18 cellular contexts compared by ENCODE assay signal in genomic region chr9:19429590-19429989, GRCh38. TPM values are rescaled to one million over a fixed set of nuclear protein-coding genes. Genes with fewer than 3 reads are reported as not detected.
DNase-seq lines count a peak whose midpoint lies in the region; ATAC-seq and TF ChIP-seq lines count a peak whose summit lies in the region.
"Had no signal": no experiment of that assay in that cellular context is flagged by ENCODE, and none has a peak within 500 bp of the region (broad histone marks: within the 10 kb centered on the region; RNA-seq: fewer than 3 reads in every experiment).

No MANE protein-coding gene starts in this region.

- H3K9me3 ChIP-seq in GM23248 (ENCODE audit: low read depth) (no peaks in the 10 kb centered on the region), osteoblast (ENCODE audit: low read depth, low read length) (no peaks in the 10 kb centered on the region)
- H3K9me3 ChIP-seq: BE2C, Caco-2 had no signal

- H3F3A ChIP-seq in GM23248 (ENCODE audit: insufficient read depth): no peaks in the 10 kb centered on the region

- no peaks in the 10 kb centered on the region for H3K36me3 ChIP-seq in GM23248 (ENCODE audit: low read depth)
- no peaks in the 10 kb centered on the region for H3K36me3 ChIP-seq in osteoblast (ENCODE audit: insufficient read depth, low read length)
- H3K36me3 ChIP-seq: BE2C had no signal

- H3K4me1 ChIP-seq in GM23248 (ENCODE audit: insufficient read depth) (peaks cover 8% of the 10 kb centered on the region; the same call in 1 of the 2 replicates), osteoblast (ENCODE audit: insufficient read depth, low read length) (no peaks in the 10 kb centered on the region)
- H3K4me1 ChIP-seq: BE2C, Caco-2 had no signal

- H3K79me2 ChIP-seq in GM23248 (ENCODE audit: insufficient read depth) (no peaks in the 10 kb centered on the region), osteoblast (ENCODE audit: insufficient read depth, low read length) (no peaks in the 10 kb centered on the region)

- H3K27ac ChIP-seq in GM23248: no peak overlapping the region
- H3K27ac ChIP-seq in osteoblast (ENCODE audit: low read depth, low read length): no peak overlapping the region
- H3K27ac ChIP-seq: KMS-11 had no signal

- DNase-seq in GM23248: peak; percentile 38
- peak; percentile 11 for DNase-seq in astrocyte of the hippocampus (ENCODE audit: low read depth, low spot score)
- no peak for DNase-seq in osteoblast (ENCODE audit: insufficient read length, low spot score, missing footprints)
- DNase-seq in NCI-H2029 (lab: John Stamatoyannopoulos, UW): no peak
- DNase-seq in activated CD8-positive, alpha-beta memory T cell treated with anti-CD3 and anti-CD28 coated beads for 24 hours: no peak
- no peak for DNase-seq in DMS153 treated with DMSO at 0.1 percent for 48 hours (lab: John Stamatoyannopoulos, UW; ENCODE audit: unreplicated experiment)
- DNase-seq: BE2C; Caco-2; CD4-positive, CD25-positive, alpha-beta regulatory T cell; MV-4-11; NCI-H1694 treated with DMSO at 0.1 percent for 48 hours; NCI-H2227 treated with DMSO at 0.1 percent for 48 hours; NCI-H510A treated with DMSO at 0.1 percent for 48 hours; NCI-H82; OCI-M1; Right ventricle myocardium superior had no signal

- no peak overlapping the region for H3K9ac ChIP-seq in GM23248
- H3K9ac ChIP-seq: KMS-11 had no signal

- no peak for ATAC-seq in HG02981 (IDR thresholded peaks at IDR 0.05; ENCODE audit: unreplicated experiment)

- in situ Hi-C loops in GM23248 (cut with MboI): loop anchor here (25.0 kb wide), 1 partner anchor 342 kb away; no protein-coding TSS in a partner anchor

- no peaks in the 10 kb centered on the region for H3K9me2 ChIP-seq in GM23248 (ENCODE audit: insufficient read depth)

- H3K4me2 ChIP-seq in GM23248 (ENCODE audit: unreplicated experiment) (no peak overlapping the region), osteoblast (ENCODE audit: insufficient read depth, low read length) (no peak overlapping the region)
- H3K4me2 ChIP-seq: KMS-11 had no signal

- no peaks in the 10 kb centered on the region for H4K20me1 ChIP-seq in GM23248 (ENCODE audit: insufficient read depth)
- no peaks in the 10 kb centered on the region for H4K20me1 ChIP-seq in osteoblast (ENCODE audit: insufficient read depth, low read length)

- no peak overlapping the region for H3K4me3 ChIP-seq in GM23248
- no peak overlapping the region for H3K4me3 ChIP-seq in osteoblast (ENCODE audit: insufficient read depth, low read length)

- TF ChIP-seq CTCF in osteoblast (IDR thresholded peaks at IDR 0.05; ENCODE audit: extremely low read depth, low read depth, low read length): no peak

- H3K27me3 ChIP-seq in GM23248 (replicated peaks; ENCODE audit: insufficient read depth) (no peaks in the 10 kb centered on the region), osteoblast (ENCODE audit: insufficient read depth, low read length) (no peaks in the 10 kb centered on the region)
- H3K27me3 ChIP-seq: BE2C had no signal

- peak overlapping the region; percentile 63 for H2AFZ ChIP-seq in GM23248
- H2AFZ ChIP-seq in osteoblast (ENCODE audit: low read length): peak overlapping the region; percentile 51

- 50 to 57% methylated on average over 2 of the region's 2 CpGs for WGBS in GM23248 (ENCODE audit: low coverage in 1 of 2, low lambda C conversion rate in 2 of 2, missing lambda C conversion rate in 2 of 2), 2 experiments

RNA-seq across cellular contexts. Expression of gene ACER2, which starts 20.8 kb away (rescaled TPM):
- total RNA-seq in GM23248 (2014; rRNA removed; shearing (Covaris generic)): 0.76 and 3.7 TPM in 2 replicates
- polyA plus RNA-seq in GM23248 (2016; fragmentation: Nextera tagmentation; extraction: Ambion mirVana): 0.30 and 0.48 TPM in 2 replicates
- total RNA-seq in osteoblast: 1.5 and 2.2 TPM in 2 replicates

RNA-seq across cellular contexts. Expression of gene RPS6, which starts 49.6 kb away (rescaled TPM):
- 857 and 958 TPM in 2 replicates for total RNA-seq in GM23248 (2014; rRNA removed; shearing (Covaris generic))
- polyA plus RNA-seq in GM23248 (2016; fragmentation: Nextera tagmentation; extraction: Ambion mirVana): 986 and 991 TPM in 2 replicates
- 931 and 1,030 TPM in 2 replicates for total RNA-seq in osteoblast

Comparison
In these comparisons a context has a peak if more than half of its experiments do, and no peak if none do; other contexts are left out.
1. DNase-seq: peak in GM23248 (single experiment) and astrocyte of the hippocampus (single experiment); none in osteoblast (single experiment), NCI-H2029 (single experiment), activated CD8-positive, alpha-beta memory T cell treated with anti-CD3 and anti-CD28 coated beads for 24 hours (single experiment) and DMS153 treated with DMSO at 0.1 percent for 48 hours (single experiment).